ENCODE assay signal across 8 cellular contexts in genomic region chr16:89093602-89094251, GRCh38. TPM values are rescaled to one million over a fixed set of nuclear protein-coding genes. Genes with fewer than 3 reads are reported as not detected.
DNase-seq lines count a peak whose midpoint lies in the region; ATAC-seq and TF ChIP-seq lines count a peak whose summit lies in the region.

Gene ACSF3, plus strand, starts transcription at chr16:89093852. Its CDS starts 6,830 bp downstream, at chr16:89100682.

- TF ChIP-seq CTCF in mucosa of descending colon (IDR thresholded peaks at IDR 0.05): no peak

- intact Hi-C loops in mucosa of descending colon (cut with DNase I, micrococcal nuclease): no loop called here

- ATAC-seq in GM21576 (IDR thresholded peaks at IDR 0.05; ENCODE audit: unreplicated experiment) (peak; percentile 42), mucosa of descending colon (peak; percentile 69)

- peaks cover 27% of the 10 kb centered on the region for H3K4me1 ChIP-seq in mucosa of descending colon (ENCODE audit: low read depth)

- no peaks in the 10 kb centered on the region for H3K9me3 ChIP-seq in mucosa of descending colon

- peak; percentile 35 for DNase-seq in COLO829 (ENCODE audit: low spot score)
- DNase-seq in NCI-H774 (lab: John Stamatoyannopoulos, UW): peak; percentile 3
- DNase-seq in activated T-cell treated with anti-CD3 and anti-CD28 coated beads for 1 hour (ENCODE audit: low read depth): peak; percentile 58
- DNase-seq in epidermal melanocyte (ENCODE audit: insufficient read length, low spot score): peak; percentile 84
- peak; percentile 57 to 79 (median 74) for DNase-seq in mucosa of descending colon
- DNase-seq in stimulated activated CD8-positive, alpha-beta memory T cell treated with anti-CD3 and anti-CD28 coated beads, Interleukin-2, amount 100 ng/mL, for 48 hours (ENCODE audit: low read depth in 2 of 2): peak; percentile 50 to 65
- DNase-seq in DMS79 (lab: John Stamatoyannopoulos, UW): no peak

- no peaks in the 10 kb centered on the region for H3K36me3 ChIP-seq in mucosa of descending colon (ENCODE audit: low read depth)

- H3K4me3 ChIP-seq in mucosa of descending colon: peak within 1 kb of the TSS; percentile 76

RNA-seq across cellular contexts. Expression of gene ACSF3, which starts in this region (rescaled TPM):
- total RNA-seq in mucosa of descending colon: 10 to 100 TPM; 44.7 to 77.8 (median 49.6) TPM
